Comparison of ENCODE assay signal across 8 cellular contexts in the genomic region with DNA sequence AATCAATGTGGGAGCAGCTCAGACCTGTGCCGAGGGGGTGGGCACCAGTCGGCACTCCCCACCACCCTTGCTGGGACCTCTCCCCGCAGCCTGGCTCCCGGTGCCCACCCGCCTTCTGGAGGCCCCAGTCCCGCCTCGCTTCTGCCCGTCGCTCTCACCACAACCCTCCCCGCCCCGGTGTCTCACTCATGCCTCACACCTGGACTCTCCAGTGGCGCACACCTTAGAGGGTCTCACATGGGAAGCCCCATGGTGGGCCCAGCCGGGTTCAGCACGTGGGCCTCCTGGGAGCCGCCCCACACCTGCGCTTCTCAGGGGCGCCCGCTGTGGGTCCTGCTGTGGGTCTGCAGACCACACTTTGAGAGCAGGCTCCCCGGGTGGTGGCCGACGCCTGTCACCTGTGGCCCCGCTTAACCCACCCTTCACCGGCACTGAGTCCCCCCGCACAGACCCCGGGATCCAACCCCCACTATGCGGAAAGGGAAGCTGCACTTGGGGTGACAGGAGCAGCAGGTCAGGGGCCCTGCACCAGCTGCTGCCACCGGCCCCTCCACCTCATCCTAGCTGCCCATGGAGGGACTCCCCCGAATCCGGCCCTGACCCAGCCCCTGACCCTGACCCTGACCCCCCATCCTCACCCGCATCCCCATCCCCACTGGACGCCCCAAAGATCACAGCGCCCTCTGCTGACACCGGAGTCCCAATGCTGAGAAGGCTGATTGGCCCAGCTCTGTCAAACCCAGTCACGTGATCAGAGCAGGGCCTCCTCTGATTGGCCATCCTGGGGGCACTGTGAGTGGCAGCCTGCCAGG. TPM values are rescaled to one million over a fixed set of nuclear protein-coding genes. Genes with fewer than 3 reads are reported as not detected.
DNase-seq lines count a peak whose midpoint lies in the region; ATAC-seq, FAIRE-seq and TF ChIP-seq lines count a peak whose summit lies in the region.

No MANE protein-coding gene starts in this region.

- no peak overlapping the region for H3K4me3 Mint-ChIP-seq in type B pancreatic cell

- no peak for ATAC-seq in GM21447 (IDR thresholded peaks at IDR 0.05; ENCODE audit: unreplicated experiment)

- in situ Hi-C loops in ACHN (cut with HindIII; ENCODE audit: low pct_ligation_motif_present, low pct_unique_long_range_greater_than_20kb, low sequenced_read_pairs): no loop called here

- no peak overlapping the region for H3K27ac Mint-ChIP-seq in type B pancreatic cell

- DNase-seq in ACHN: peak; percentile 51
- DNase-seq in GM19239 (ENCODE audit: insufficient read length, low spot score): peak; percentile 89
- DNase-seq in UCSD-AML1 (lab: John Stamatoyannopoulos, UW; ENCODE audit: unreplicated experiment): peak; percentile 28
- DNase-seq in fibroblast of the aortic adventitia (ENCODE audit: low read depth): no peak
- no peak for DNase-seq in type B pancreatic cell (ENCODE audit: extremely low spot score, unreplicated experiment)
- DNase-seq in RCC 7860 (ENCODE audit: low spot score): no peak
- no peak for DNase-seq in islet precursor cell

- TF ChIP-seq CTCF in fibroblast of the aortic adventitia (IDR thresholded peaks at IDR 0.05; ENCODE audit: insufficient read depth, low read length) (peak; percentile 3), type B pancreatic cell (conservative IDR thresholded peaks at IDR 0.05) (peak; percentile 27)

- H3K36me3 Mint-ChIP-seq in type B pancreatic cell: no peaks in the 10 kb centered on the region

- H3K27me3 Mint-ChIP-seq in type B pancreatic cell: no peaks in the 10 kb centered on the region

- FAIRE-seq in GM19239 (lab: Jason Lieb, UNC) (no peak), RCC 7860 (lab: Jason Lieb, UNC) (no peak)

- H3K4me3 ChIP-seq in fibroblast of the aortic adventitia (ENCODE audit: low read depth, low read length): no peak overlapping the region

- H3K9me3 Mint-ChIP-seq in type B pancreatic cell: no peaks in the 10 kb centered on the region

- H3K4me1 Mint-ChIP-seq in type B pancreatic cell (ENCODE audit: unreplicated experiment): peaks cover 10% of the 10 kb centered on the region

RNA-seq across cellular contexts. Expression of gene SLC38A10, which starts 27.4 kb away (rescaled TPM):
- 49.5 and 90.5 TPM in 2 replicates for total RNA-seq in fibroblast of the aortic adventitia (ENCODE audit: low replicate concordance)
- total RNA-seq in type B pancreatic cell (ENCODE audit: low replicate concordance): 85.0 and 118 TPM in 2 replicates

Comparison
In these comparisons a context has a peak if more than half of its experiments do, and no peak if none do; other contexts are left out.
1. DNase-seq: peak in ACHN (single experiment), GM19239 (single experiment) and UCSD-AML1 (single experiment); none in fibroblast of the aortic adventitia (single experiment), type B pancreatic cell (single experiment), RCC 7860 (single experiment) and islet precursor cell (single experiment).